ENCODE assay signal across 26 cellular contexts in genomic region chr15:41629883-41630282, GRCh38. TPM values are rescaled to one million over a fixed set of nuclear protein-coding genes. Genes with fewer than 3 reads are reported as not detected.
DNase-seq lines count a peak whose midpoint lies in the region; ATAC-seq, FAIRE-seq and TF ChIP-seq lines count a peak whose summit lies in the region.
"Had no signal": no experiment of that assay in that cellular context is flagged by ENCODE, and none has a peak within 500 bp of the region (broad histone marks: within the 10 kb centered on the region; RNA-seq: fewer than 3 reads in every experiment).

No MANE protein-coding gene starts in this region.

- H3K27me3 ChIP-seq in H9 (ENCODE audit: insufficient read depth, low read length) (no peaks in the 10 kb centered on the region), Loucy (ENCODE audit: insufficient read depth, low read length, poor library complexity, severe bottlenecking) (no peaks in the 10 kb centered on the region), H1 (replicated peaks in 1 of 4; ENCODE audit: control insufficient read depth in 3 of 4, extremely low read depth in 1 of 4, insufficient read depth in 3 of 4, low read length in 3 of 4) (no peaks in the 10 kb centered on the region), mesendoderm (ENCODE audit: insufficient read depth, low read length, poor library complexity) (no peaks in the 10 kb centered on the region)
- H3K27me3 ChIP-seq: BLaER1, SJSA1 had no signal

- no peaks in the 10 kb centered on the region for H3K23me2 ChIP-seq in H9 (ENCODE audit: insufficient read length, low read depth, low read length, poor library complexity, severe bottlenecking)
- H3K23me2 ChIP-seq in H1 (ENCODE audit: low read depth, low read length): no peaks in the 10 kb centered on the region

- no peak for TF ChIP-seq EP300 in H1 (IDR thresholded peaks at IDR 0.05; ENCODE audit: borderline replicate concordance in 1 of 2, low read depth in 2 of 2, low read length in 2 of 2)

- H3K14ac ChIP-seq in H9 (ENCODE audit: insufficient read depth, low read length): no peak overlapping the region
- no peak overlapping the region for H3K14ac ChIP-seq in H1 (ENCODE audit: insufficient read length)

- H3F3A ChIP-seq in Loucy (ENCODE audit: low read depth): no peaks in the 10 kb centered on the region

- H2BK120ac ChIP-seq in H9 (ENCODE audit: low read depth, low read length, poor library complexity, severe bottlenecking) (no peak overlapping the region), H1 (replicated peaks; ENCODE audit: low read depth, low read length) (no peak overlapping the region), mesendoderm (ENCODE audit: low read depth, low read length) (no peak overlapping the region)

- H3K4ac ChIP-seq in H9 (ENCODE audit: low read depth, low read length): no peak overlapping the region
- H3K4ac ChIP-seq in H1 (replicated peaks; ENCODE audit: insufficient read length, low read depth, low read length): no peak overlapping the region
- no peak overlapping the region for H3K4ac ChIP-seq in mesendoderm (ENCODE audit: low read depth, low read length)

- CTCF ChIA-PET in H1 (lab: Charles Lee; ENCODE audit: partially characterized antibody): interaction anchor here (0.6 kb wide), 1 partner anchor 437 kb away, joined by 3 read pairs; no protein-coding TSS in a partner anchor

- H3K79me1 ChIP-seq in H9 (ENCODE audit: insufficient read depth, low read depth, low read length, poor library complexity, severe bottlenecking): no peaks in the 10 kb centered on the region
- H3K79me1 ChIP-seq in H1 (ENCODE audit: low read depth, low read length): no peaks in the 10 kb centered on the region
- H3K79me1 ChIP-seq in mesendoderm (ENCODE audit: low read length): no peaks in the 10 kb centered on the region

- no peak overlapping the region for H2BK5ac ChIP-seq in H9 (ENCODE audit: insufficient read length, low read length)
- H2BK5ac ChIP-seq in H1 (ENCODE audit: low read depth, low read length): no peak overlapping the region
- H2BK5ac ChIP-seq in mesendoderm (ENCODE audit: low read length): no peak overlapping the region

- H3K9me3 ChIP-seq in H9 (ENCODE audit: control insufficient read depth, low read depth, low read length) (no peaks in the 10 kb centered on the region), Loucy (ENCODE audit: insufficient read depth, low read depth, low read length) (no peaks in the 10 kb centered on the region), H1 (ENCODE audit: insufficient read depth in 2 of 2, low read depth in 1 of 2, low read length in 1 of 2) (no peaks in the 10 kb centered on the region)
- H3K9me3 ChIP-seq: BLaER1, SJSA1 had no signal

- TF ChIP-seq CTCF in H9 (conservative IDR thresholded peaks at IDR 0.05) (no peak), Loucy (conservative IDR thresholded peaks at IDR 0.05; ENCODE audit: low read length) (no peak), H1 (IDR thresholded peaks at IDR 0.05; ENCODE audit: control extremely low read depth in 1 of 3, insufficient read depth in 1 of 3, low read depth in 1 of 3, low read length in 3 of 3) (no peak)

- H4K91ac ChIP-seq in H9 (ENCODE audit: insufficient read length, low read depth, low read length): no peak overlapping the region
- no peak overlapping the region for H4K91ac ChIP-seq in H1 (replicated peaks; ENCODE audit: insufficient read length, low read length)

- H3K4me3 Mint-ChIP-seq in H9: peak overlapping the region in 1 of 2 experiments; percentile 12; a peak in 1 of 5 replicates
- H3K4me3 Mint-ChIP-seq: CD4-positive, CD25-positive, alpha-beta regulatory T cell; IgD-negative memory B cell had no signal

- H3T11ph ChIP-seq in H9 (ENCODE audit: low read length): no peak overlapping the region

- H3K18ac ChIP-seq in H9 (ENCODE audit: insufficient read length, low read depth, low read length) (no peak overlapping the region), H1 (ENCODE audit: extremely low read depth, low read length) (no peak overlapping the region), mesendoderm (ENCODE audit: low read length) (no peak overlapping the region)

- H2BK20ac ChIP-seq in H9 (ENCODE audit: low read depth, low read length, poor library complexity, severe bottlenecking) (no peak overlapping the region), H1 (ENCODE audit: low read length) (no peak overlapping the region)

- FAIRE-seq in H1 (lab: Jason Lieb, UNC): peak; percentile 48
- FAIRE-seq: A204.1, GM12892, HTR-8/SVneo had no signal

- no peaks in the 10 kb centered on the region for H3K9me3 Mint-ChIP-seq in H9
- H3K9me3 Mint-ChIP-seq: CD4-positive, CD25-positive, alpha-beta regulatory T cell; IgD-negative memory B cell had no signal

- no peaks in the 10 kb centered on the region for H3K9me2 ChIP-seq in Loucy (replicated peaks; ENCODE audit: low read depth, low read length)

- peaks cover 2% of the 10 kb centered on the region; the same call in 1 of the 2 replicates for H3K27me3 Mint-ChIP-seq in H9 (ENCODE audit: low read depth)
- H3K27me3 Mint-ChIP-seq: IgD-negative memory B cell had no signal

- ATAC-seq in GM19035 (IDR thresholded peaks at IDR 0.05; ENCODE audit: unreplicated experiment) (no peak), GM18520 (IDR thresholded peaks at IDR 0.05; ENCODE audit: unreplicated experiment) (no peak), GM18858 (IDR thresholded peaks at IDR 0.05; ENCODE audit: unreplicated experiment) (no peak)

- H2AFZ ChIP-seq in H9 (ENCODE audit: low read length) (no peak overlapping the region), Loucy (ENCODE audit: low read length) (no peak overlapping the region), H1 (ENCODE audit: low read length) (no peak overlapping the region)
- H2AFZ ChIP-seq: PC-9 had no signal

- peak overlapping the region in 2 of 3 experiments; percentile 0 to 13; a peak in 3 of 7 replicates for H3K27ac Mint-ChIP-seq in H9
- H3K27ac Mint-ChIP-seq: CD4-positive, CD25-positive, alpha-beta regulatory T cell; IgD-negative memory B cell had no signal

- H3K9ac ChIP-seq in H9 (ENCODE audit: extremely low read depth, insufficient read length, low read length) (no peak overlapping the region), Loucy (ENCODE audit: low read depth, low read length, poor library complexity, severe bottlenecking) (no peak overlapping the region), H1 (replicated peaks in 1 of 4; ENCODE audit: extremely low read depth in 1 of 4, low read depth in 3 of 4, low read length in 3 of 4) (no peak overlapping the region), mesendoderm (ENCODE audit: low read length) (no peak overlapping the region)
- H3K9ac ChIP-seq: BLaER1 had no signal

- H3K36me3 ChIP-seq in Loucy (ENCODE audit: insufficient read depth, low read length) (no peaks in the 10 kb centered on the region), H1 (ENCODE audit: control insufficient read depth in 2 of 4, insufficient read depth in 4 of 4, low read length in 3 of 4) (no peaks in the 10 kb centered on the region), mesendoderm (ENCODE audit: control insufficient read depth, insufficient read depth, low read length) (no peaks in the 10 kb centered on the region)
- H3K36me3 ChIP-seq: BLaER1, SJSA1 had no signal

- H3K4me1 ChIP-seq in H9 (ENCODE audit: insufficient read depth, low read length): peaks cover 8% of the 10 kb centered on the region; the same call in 1 of the 2 replicates
- peaks cover 46% of the 10 kb centered on the region for H3K4me1 ChIP-seq in Loucy (ENCODE audit: insufficient read depth, low read length, poor library complexity, severe bottlenecking)
- H3K4me1 ChIP-seq in H1 (replicated peaks in 1 of 4; ENCODE audit: control insufficient read depth in 3 of 4, insufficient read depth in 4 of 4, low read length in 3 of 4): peaks cover 3 to 7% (median 5%) of the 10 kb centered on the region in 4 experiments; a peak in 6 of 7 replicates
- peaks cover 12% of the 10 kb centered on the region for H3K4me1 ChIP-seq in mesendoderm (ENCODE audit: control insufficient read depth, low read depth, low read length)
- H3K4me1 ChIP-seq: SJSA1 had no signal

- TF ChIP-seq POLR2A in H1 (IDR thresholded peaks at IDR 0.05; ENCODE audit: control extremely low read depth in 1 of 2, low read depth in 2 of 2, low read length in 2 of 2): no peak

- H4K8ac ChIP-seq in H9 (replicated peaks; ENCODE audit: insufficient read length, low read depth, low read length) (no peak overlapping the region), H1 (ENCODE audit: extremely low read depth, insufficient read depth, low read length) (no peak overlapping the region), mesendoderm (ENCODE audit: low read depth, low read length) (no peak overlapping the region)

- H3K4me1 Mint-ChIP-seq in H9: peaks cover 45% of the 10 kb centered on the region in 2 experiments

- no peak overlapping the region for H4K5ac ChIP-seq in H9 (ENCODE audit: insufficient read length, low read depth, low read length)
- no peak overlapping the region for H4K5ac ChIP-seq in H1 (ENCODE audit: insufficient read length, low read depth, low read length)
- H4K5ac ChIP-seq in mesendoderm (ENCODE audit: low read length): no peak overlapping the region

- no peaks in the 10 kb centered on the region for H3K79me2 ChIP-seq in H9 (ENCODE audit: insufficient read depth, low read length)
- H3K79me2 ChIP-seq in Loucy (ENCODE audit: insufficient read depth, low read length): peaks cover 91% of the 10 kb centered on the region
- H3K79me2 ChIP-seq in H1 (ENCODE audit: control insufficient read depth in 1 of 2, insufficient read depth in 2 of 2, low read length in 2 of 2): peaks cover 0 to 43% of the 10 kb centered on the region in 2 experiments; a peak in 3 of 4 replicates
- H3K79me2 ChIP-seq in mesendoderm (ENCODE audit: control insufficient read depth, insufficient read depth, low read length): no peaks in the 10 kb centered on the region

- H2BK12ac ChIP-seq in H9 (ENCODE audit: insufficient read length, low read depth, low read length) (no peak overlapping the region), H1 (ENCODE audit: low read depth, low read length) (no peak overlapping the region; the same call in 1 of the 2 replicates)

- H3K36me3 Mint-ChIP-seq in H9 (ENCODE audit: insufficient read depth in 1 of 3, low read depth in 3 of 3): no peaks in the 10 kb centered on the region
- H3K36me3 Mint-ChIP-seq: IgD-negative memory B cell had no signal

- H2BK15ac ChIP-seq in H9 (ENCODE audit: low read depth, low read length) (no peak overlapping the region), H1 (ENCODE audit: low read length) (no peak overlapping the region), mesendoderm (replicated peaks; ENCODE audit: low read depth) (no peak overlapping the region)

- DNase-seq in H9 (no peak), H1 (ENCODE audit: low read depth in 1 of 2, low spot score in 2 of 2) (no peak), mesendoderm (peak; percentile 69), SW480 (ENCODE audit: low spot score) (no peak)
- DNase-seq: CD4-positive, CD25-positive, alpha-beta regulatory T cell; DMS153; DND-41; NCI-H1105; NCI-H1436 treated with DMSO at 0.1 percent for 48 hours; NCI-H1930; NCI-H2107; NCI-H446 treated with DMSO at 0.1 percent for 48 hours; NCI-H526; PC-9; Right ventricle myocardium superior; RPMI8226 had no signal

- H4K20me1 ChIP-seq in H9 (ENCODE audit: control insufficient read depth, insufficient read depth, insufficient read length): no peaks in the 10 kb centered on the region
- H4K20me1 ChIP-seq in Loucy (ENCODE audit: insufficient read depth, low read length, poor library complexity, severe bottlenecking): peaks cover 12% of the 10 kb centered on the region
- no peaks in the 10 kb centered on the region for H4K20me1 ChIP-seq in H1 (replicated peaks in 1 of 2; ENCODE audit: control insufficient read depth in 1 of 2, insufficient read depth in 2 of 2, low read length in 2 of 2)
- H4K20me1 ChIP-seq: BLaER1 had no signal

- H2AK5ac ChIP-seq in H9 (ENCODE audit: insufficient read length, low read length) (no peak overlapping the region), H1 (ENCODE audit: low read depth, low read length) (no peak overlapping the region), mesendoderm (ENCODE audit: low read length) (no peak overlapping the region)

- no peak overlapping the region for H3K27ac ChIP-seq in H9 (ENCODE audit: insufficient read length, low read depth, low read length)
- H3K27ac ChIP-seq in H1 (ENCODE audit: low read depth, low read length): no peak overlapping the region
- no peak overlapping the region for H3K27ac ChIP-seq in mesendoderm (ENCODE audit: low read depth, low read length)
- H3K27ac ChIP-seq: BLaER1, PC-9, SJSA1 had no signal

- H3K4me2 ChIP-seq in H9 (ENCODE audit: insufficient read depth, insufficient read length, low read length): peak overlapping the region; percentile 33
- H3K4me2 ChIP-seq in Loucy (ENCODE audit: low read depth, low read length, poor library complexity, severe bottlenecking): peak overlapping the region; percentile 26
- H3K4me2 ChIP-seq in H1 (ENCODE audit: insufficient read depth in 1 of 2, low read depth in 2 of 2, low read length in 2 of 2): peak overlapping the region; percentile 17 to 60; a peak in 3 of 4 replicates
- H3K4me2 ChIP-seq in mesendoderm (ENCODE audit: low read length): no peak overlapping the region
- H3K4me2 ChIP-seq: BLaER1, PC-9 had no signal

- no CpG with 5 or more reads among the region's 5 CpGs for WGBS in H9 (ENCODE audit: extremely low coverage, insufficient read length, low lambda C conversion rate)
- 36% methylated on average over 5 of the region's 5 CpGs; no CpG with 5 or more reads in 1 of the 2 experiments for WGBS in H1 (ENCODE audit: extremely low coverage in 1 of 2, insufficient coverage in 1 of 2, insufficient read length in 1 of 2, insufficient replicate concordance in 2 of 2, low coverage in 1 of 2, low lambda C conversion rate in 2 of 2, missing lambda C conversion rate in 1 of 2), 2 experiments
- WGBS in mesendoderm (ENCODE audit: extremely low coverage, insufficient coverage, low lambda C conversion rate): no CpG with 5 or more reads among the region's 5 CpGs

- no peak overlapping the region for H3K4me3 ChIP-seq in Loucy (ENCODE audit: low read length, poor library complexity, severe bottlenecking)
- peak overlapping the region in 2 of 4 experiments; percentile 7 to 25; a peak in 2 of 8 replicates for H3K4me3 ChIP-seq in H1 (ENCODE audit: extremely low read depth in 1 of 4, insufficient read depth in 2 of 4, low read depth in 3 of 4, low read length in 4 of 4)
- H3K4me3 ChIP-seq in mesendoderm (ENCODE audit: low read length): no peak overlapping the region
- H3K4me3 ChIP-seq: BLaER1, PC-9, SJSA1 had no signal

- no peak overlapping the region for H3K23ac ChIP-seq in H9 (ENCODE audit: insufficient read length, low read depth, low read length)
- H3K23ac ChIP-seq in H1 (ENCODE audit: insufficient read length): no peak overlapping the region
- no peak overlapping the region for H3K23ac ChIP-seq in mesendoderm (ENCODE audit: low read length)

- TF ChIP-seq RAD21 in H1 (IDR thresholded peaks at IDR 0.05 in 1 of 2, conservative IDR thresholded peaks at IDR 0.05 in 1 of 2; ENCODE audit: low read depth in 2 of 2, low read length in 2 of 2): no peak

- H3K56ac ChIP-seq in H9 (ENCODE audit: insufficient read length, low read depth, low read length) (no peak overlapping the region), H1 (replicated peaks; ENCODE audit: insufficient read length, low read depth, low read length) (no peak overlapping the region), mesendoderm (ENCODE audit: low read length) (no peak overlapping the region)

- POLR2A ChIA-PET in H1 (lab: Charles Lee; ENCODE audit: partially characterized antibody): interaction anchor here (0.6 to 1.0 kb wide), 2 partner anchors 8 to 36 kb away, joined by 3 read pairs; no protein-coding TSS in a partner anchor

RNA-seq across cellular contexts. Expression of gene MGA, which starts 30.3 kb away (rescaled TPM):
- 57.3 and 62.7 TPM in 2 replicates for total RNA-seq in H9 (2021)
- 53.2 and 55.7 TPM in 2 replicates for total RNA-seq in H1 (2021; fragmentation: NEBNext Ultra II Directional; extraction: Animal tissue kit (Norgen Biotek cat#: 25700))
- 6.1 and 7.6 TPM in 2 replicates for polyA plus RNA-seq in H1 (2011; rRNA removed)
- 7.7 TPM for polyA plus RNA-seq in H1 (2011; cell fraction: cytosol; rRNA removed)
- polyA plus RNA-seq in H1 (2011; cell fraction: nucleus; rRNA removed): 16.5 TPM
- polyA plus RNA-seq in H1 (2012, experiment 1 of 2): 10.3 to 15.0 TPM (median 13.9 TPM) in 4 replicates
- 0.62 TPM for polyA plus RNA-seq in H1 (2012, experiment 2 of 2)
- polyA plus RNA-seq in H1 (2013, experiment 1 of 2): 16.7 TPM
- 16.0 TPM for polyA plus RNA-seq in H1 (2013, experiment 2 of 2)
- 64.5 and 104 TPM in 2 replicates for polyA minus RNA-seq in H1 (2011; rRNA and poly(A)+ RNA removed)
- 31.6 TPM for polyA minus RNA-seq in H1 (2011; cell fraction: cytosol; rRNA and poly(A)+ RNA removed)
- polyA minus RNA-seq in H1 (2011; cell fraction: nucleus; rRNA and poly(A)+ RNA removed): 81.4 TPM
- 10.1 TPM for polyA plus RNA-seq in mesendoderm (2013, experiment 1 of 2)
- polyA plus RNA-seq in mesendoderm (2013, experiment 2 of 2): 10.2 TPM
